Comparison of ENCODE assay signal across 14 cellular contexts in genomic region chr6:16346831-16347230, GRCh38.
DNase-seq lines count a peak whose midpoint lies in the region; ATAC-seq and TF ChIP-seq lines count a peak whose summit lies in the region.
"Had no signal": no experiment of that assay in that cellular context is flagged by ENCODE, and none has a peak within 500 bp of the region (broad histone marks: within the 10 kb centered on the region; RNA-seq: fewer than 3 reads in every experiment).

No MANE protein-coding gene starts in this region.

- intact Hi-C loops in uterus (cut with DNase I; ENCODE audit: low total_unique reads): loop anchor here (10.0 kb wide), 1 partner anchor 58 kb away; no protein-coding TSS in a partner anchor
- intact Hi-C loops in lower lobe of right lung (cut with DNase I): no loop called here

- ATAC-seq in GM23338: peak; percentile 39; the same call in 2 of the 3 replicates
- ATAC-seq in HG03565 (IDR thresholded peaks at IDR 0.05; ENCODE audit: unreplicated experiment): no peak
- ATAC-seq in lower lobe of right lung: no peak
- ATAC-seq: CD8-positive, alpha-beta T cell had no signal

- no peak for TF ChIP-seq POLR2A in uterus (IDR thresholded peaks at IDR 0.05)

- peaks cover 7% of the 10 kb centered on the region; the same call in 2 of the 3 replicates for H3K4me1 Mint-ChIP-seq in GM23338
- H3K4me1 Mint-ChIP-seq in HFFc6 (ENCODE audit: low read depth): peaks cover 72% of the 10 kb centered on the region
- H3K4me1 Mint-ChIP-seq: B cell had no signal

- no peak for DNase-seq in GM23338 (ENCODE audit: low spot score)
- DNase-seq in HFFc6: no peak
- no peak for DNase-seq in fibroblast of lung (ENCODE audit: low read depth in 2 of 2)
- DNase-seq in uterus: no peak
- no peak for DNase-seq in lower lobe of right lung
- DNase-seq: Calu3; CD8-positive, alpha-beta T cell; DMS79 treated with DMSO at 0.1 percent for 48 hours; GF-D8 had no signal

- H3K9me3 Mint-ChIP-seq in GM23338: no peaks in the 10 kb centered on the region; the same call in 2 of the 3 replicates
- peaks cover 3% of the 10 kb centered on the region; the same call in 1 of the 2 replicates for H3K9me3 Mint-ChIP-seq in HFFc6
- H3K9me3 Mint-ChIP-seq: CD8-positive, alpha-beta T cell; IgD-negative memory B cell had no signal

- no peaks in the 10 kb centered on the region for H3K36me3 Mint-ChIP-seq in GM23338 (ENCODE audit: low read depth)
- H3K36me3 Mint-ChIP-seq in HFFc6 (ENCODE audit: low read depth): peaks cover 18% of the 10 kb centered on the region
- H3K36me3 Mint-ChIP-seq: CD8-positive, alpha-beta T cell had no signal

- H3K36me3 ChIP-seq in GM23338 (ENCODE audit: insufficient read depth) (no peaks in the 10 kb centered on the region), fibroblast of lung (ENCODE audit: control insufficient read depth, insufficient read depth, low read length) (no peaks in the 10 kb centered on the region), uterus (no peaks in the 10 kb centered on the region), lower lobe of right lung (no peaks in the 10 kb centered on the region)
- H3K36me3 ChIP-seq: HAP-1 had no signal

- H4K20me1 ChIP-seq in GM23338 (replicated peaks; ENCODE audit: insufficient read depth) (no peaks in the 10 kb centered on the region), fibroblast of lung (ENCODE audit: control insufficient read depth, extremely low read depth, insufficient read depth, low read length) (no peaks in the 10 kb centered on the region)

- H3K9ac ChIP-seq in fibroblast of lung (ENCODE audit: insufficient read depth, low read length): no peak overlapping the region
- H3K9ac ChIP-seq: BLaER1 treated with 17β-estradiol and CSF1 and Interleukin-3, amounts not matched to agents 10 nM and 100 nM had no signal

- H3K9me2 ChIP-seq in GM23338 (ENCODE audit: insufficient read depth): no peaks in the 10 kb centered on the region

- H3K4me1 ChIP-seq in GM23338 (ENCODE audit: insufficient read depth) (0 out of 2 replicates have a peak, but pooled peaks cover 6% of the 10 kb centered on the region), fibroblast of lung (ENCODE audit: control insufficient read depth, extremely low read depth, insufficient read depth, low read length) (peaks cover 19% of the 10 kb centered on the region), uterus (peaks cover 0 to 6% of the 10 kb centered on the region in 2 donors), lower lobe of right lung (peaks cover 12% of the 10 kb centered on the region)

- H3K27ac Mint-ChIP-seq in GM23338: no peak overlapping the region
- 0 out of 2 replicates have a peak overlapping the region, but pooled peaks have one; percentile 29 for H3K27ac Mint-ChIP-seq in HFFc6
- H3K27ac Mint-ChIP-seq: B cell; CD8-positive, alpha-beta T cell; IgD-negative memory B cell had no signal

- H3K4me3 Mint-ChIP-seq in GM23338 (no peak overlapping the region), HFFc6 (no peak overlapping the region)
- H3K4me3 Mint-ChIP-seq: B cell; CD8-positive, alpha-beta T cell; IgD-negative memory B cell had no signal

- H3F3A ChIP-seq in GM23338 (replicated peaks; ENCODE audit: low read depth): no peaks in the 10 kb centered on the region

- peaks cover 6% of the 10 kb centered on the region for H3K27me3 Mint-ChIP-seq in GM23338 (ENCODE audit: insufficient read depth, low read depth, poor library complexity)
- peaks cover 2% of the 10 kb centered on the region for H3K27me3 Mint-ChIP-seq in HFFc6 (ENCODE audit: insufficient read depth)
- H3K27me3 Mint-ChIP-seq: B cell, IgD-negative memory B cell had no signal

- TF ChIP-seq CTCF in GM23338 (conservative IDR thresholded peaks at IDR 0.05; ENCODE audit: low read depth in 2 of 2) (no peak), HFFc6 (IDR thresholded peaks at IDR 0.05) (no peak), fibroblast of lung (conservative IDR thresholded peaks at IDR 0.05 in 1 of 2, IDR thresholded peaks at IDR 0.05 in 1 of 2; ENCODE audit: low read depth in 1 of 2, low read length in 2 of 2) (no peak), uterus (IDR thresholded peaks at IDR 0.05) (no peak), lower lobe of right lung (IDR thresholded peaks at IDR 0.05) (no peak)

- H3K4me2 ChIP-seq in GM23338: no peak overlapping the region
- no peak overlapping the region for H3K4me2 ChIP-seq in fibroblast of lung (ENCODE audit: extremely low read depth, insufficient read depth, low read length)
- H3K4me2 ChIP-seq: BLaER1 treated with 17β-estradiol and CSF1 and Interleukin-3, amounts not matched to agents 10 nM and 100 nM had no signal

- H3K79me2 ChIP-seq in GM23338 (replicated peaks; ENCODE audit: insufficient read depth): no peaks in the 10 kb centered on the region
- no peaks in the 10 kb centered on the region for H3K79me2 ChIP-seq in fibroblast of lung (ENCODE audit: control insufficient read depth, insufficient read depth, low read length)

- H3K4me3 ChIP-seq in GM23338 (no peak overlapping the region), fibroblast of lung (replicated peaks in 1 of 4; ENCODE audit: control extremely low read depth in 1 of 4, insufficient read depth in 1 of 4, low read depth in 3 of 4, low read length in 4 of 4) (no peak overlapping the region), uterus (no peak overlapping the region), lower lobe of right lung (no peak overlapping the region)
- H3K4me3 ChIP-seq: BLaER1 treated with 17β-estradiol and CSF1 and Interleukin-3, amounts not matched to agents 10 nM and 100 nM; HAP-1 had no signal

- no peaks in the 10 kb centered on the region for H3K27me3 ChIP-seq in GM23338 (ENCODE audit: insufficient read depth)
- H3K27me3 ChIP-seq in fibroblast of lung (ENCODE audit: control insufficient read depth, insufficient read depth, low read length): no peaks in the 10 kb centered on the region
- H3K27me3 ChIP-seq in uterus: no peaks in the 10 kb centered on the region
- no peaks in the 10 kb centered on the region for H3K27me3 ChIP-seq in lower lobe of right lung (ENCODE audit: low read depth)
- H3K27me3 ChIP-seq: BLaER1 treated with 17β-estradiol and CSF1 and Interleukin-3, amounts not matched to agents 10 nM and 100 nM had no signal

- no peak overlapping the region for H3K27ac ChIP-seq in GM23338 (ENCODE audit: low read depth)
- H3K27ac ChIP-seq in fibroblast of lung (ENCODE audit: insufficient read depth, low read length): peak overlapping the region; percentile 84
- peak overlapping the region; percentile 72 to 80 for H3K27ac ChIP-seq in uterus
- no peak overlapping the region for H3K27ac ChIP-seq in lower lobe of right lung
- H3K27ac ChIP-seq: BLaER1 treated with 17β-estradiol and CSF1 and Interleukin-3, amounts not matched to agents 10 nM and 100 nM had no signal

- H3K9me3 ChIP-seq in fibroblast of lung (ENCODE audit: control insufficient read depth, insufficient read depth, low read depth, low read length) (no peaks in the 10 kb centered on the region), uterus (no peaks in the 10 kb centered on the region), lower lobe of right lung (no peaks in the 10 kb centered on the region)
- H3K9me3 ChIP-seq: HAP-1 had no signal

- no peak overlapping the region for H2AFZ ChIP-seq in GM23338
- no peak overlapping the region for H2AFZ ChIP-seq in fibroblast of lung (ENCODE audit: low read length)

TF ChIP-seq in GM23338, 12 proteins besides CTCF, POLR2A, EP300 and RAD21:
- TF ChIP-seq ETS1 (IDR thresholded peaks at IDR 0.05) (no peak), NANOG (IDR thresholded peaks at IDR 0.05; ENCODE audit: borderline replicate concordance) (no peak), ZNF114 (CRISPR knock-in tag; IDR thresholded peaks at IDR 0.05) (no peak), ZNF331 (CRISPR knock-in tag; IDR thresholded peaks at IDR 0.05; ENCODE audit: low read depth) (no peak), REST (IDR thresholded peaks at IDR 0.05; ENCODE audit: unreplicated experiment) (no peak), JUNB (IDR thresholded peaks at IDR 0.05; ENCODE audit: unreplicated experiment) (no peak), CREB1 (CRISPR knock-in tag; IDR thresholded peaks at IDR 0.05; ENCODE audit: low read depth) (no peak)
TF ChIP-seq in GM23338: peak in this region for 0.

Comparison
In these comparisons a context has a peak if more than half of its experiments do, and no peak if none do; other contexts are left out.
1. H3K27ac ChIP-seq: peak in fibroblast of lung (single experiment) and uterus (2 of 2); none in GM23338 (single experiment) and lower lobe of right lung (single experiment).